8 cellular contexts compared by ENCODE assay signal in the genomic region with DNA sequence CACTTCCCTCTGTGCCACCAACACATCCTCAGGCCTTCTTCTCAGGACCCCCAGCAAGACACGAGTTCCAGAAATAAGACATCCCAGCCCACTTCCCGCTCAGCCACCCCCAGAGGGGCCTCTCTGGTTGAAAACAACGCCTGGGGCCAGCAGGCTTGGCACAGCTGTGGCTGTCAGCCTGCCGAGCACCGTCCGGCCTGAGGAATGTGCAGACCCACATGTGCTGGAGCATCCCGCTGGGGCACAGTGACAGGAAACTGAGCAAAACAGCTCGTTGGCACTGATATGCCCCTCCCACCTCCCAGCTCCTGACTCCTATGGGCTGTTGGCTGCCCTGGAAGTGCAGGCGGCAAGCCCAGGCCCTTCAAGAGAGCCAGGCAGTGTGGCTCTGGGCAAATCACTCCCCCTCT. TPM values are rescaled to one million over a fixed set of nuclear protein-coding genes. Genes with fewer than 3 reads are reported as not detected.
DNase-seq lines count a peak whose midpoint lies in the region; ATAC-seq and TF ChIP-seq lines count a peak whose summit lies in the region.

No MANE protein-coding gene starts in this region.

- no peaks in the 10 kb centered on the region for H3K27me3 ChIP-seq in transverse colon

- in situ Hi-C loops in transverse colon (cut with MboI; ENCODE audit: low pct_ligation_motif_present in 1 of 4, low pct_unique_long_range_greater_than_20kb in 1 of 4, low sequenced_read_pairs in 3 of 4): no loop called here

- CTCF ChIA-PET in GM10248 (lab: Yijun Ruan, JAX): interaction anchor here (1.0 to 7.3 kb wide), 13 partner anchors 8 to 87 kb away, joined by 3 to 110 read pairs (median 5); no protein-coding TSS in a partner anchor

- H3K27me3 Mint-ChIP-seq in central memory CD8-positive, alpha-beta T cell: no peaks in the 10 kb centered on the region

- peak overlapping the region; percentile 89 for H3K4me3 Mint-ChIP-seq in central memory CD8-positive, alpha-beta T cell

- POLR2A ChIA-PET in GM10248 (lab: Yijun Ruan, JAX): interaction anchor here (1.5 to 2.0 kb wide), 3 partner anchors 9 to 18 kb away, joined by 3 to 8 read pairs (median 4); no protein-coding TSS in a partner anchor

- peaks cover 11% of the 10 kb centered on the region for H3K36me3 Mint-ChIP-seq in central memory CD8-positive, alpha-beta T cell (ENCODE audit: insufficient read depth)

- H3K9me3 ChIP-seq in transverse colon: no peaks in the 10 kb centered on the region

- peak overlapping the region; percentile 81 to 90 (median 86) for H3K27ac ChIP-seq in transverse colon

- no peaks in the 10 kb centered on the region for H3K9me3 Mint-ChIP-seq in central memory CD8-positive, alpha-beta T cell

- no peak for TF ChIP-seq POLR2A in transverse colon (IDR thresholded peaks at IDR 0.05)

- DNase-seq in GM03348 (ENCODE audit: low spot score) (peak; percentile 53), NCI-H2171 (lab: John Stamatoyannopoulos, UW) (peak; percentile 79), lung microvascular endothelial cell (ENCODE audit: low read depth in 2 of 2) (peak; percentile 49 to 83), transverse colon (no peak), GM10248 (ENCODE audit: extremely low spot score) (no peak), NK-92 (lab: John Stamatoyannopoulos, UW; ENCODE audit: unreplicated experiment) (no peak)
- DNase-seq in central memory CD8-positive, alpha-beta T cell (ENCODE audit: low spot score in 2 of 2): no peak

- intact Hi-C loops in transverse colon (cut with DNase I; ENCODE audit: low total_unique reads): loop anchor here (5.0 kb wide), 1 partner anchor 63 kb away; no protein-coding TSS in a partner anchor

- ATAC-seq in central memory CD8-positive, alpha-beta T cell (replicated peaks; ENCODE audit: extremely low read depth, poor library complexity, severe bottlenecking): no peak
- no peak for ATAC-seq in HG02840 (IDR thresholded peaks at IDR 0.05; ENCODE audit: low FRiP score, unreplicated experiment)

- H3K27ac Mint-ChIP-seq in central memory CD8-positive, alpha-beta T cell (ENCODE audit: low read depth): peak overlapping the region; percentile 79

- H3K4me1 ChIP-seq in transverse colon: peaks cover 22 to 59% (median 38%) of the 10 kb centered on the region in 4 donors

- H3K4me3 ChIP-seq in transverse colon: peak overlapping the region in 2 of 4 donors; percentile 76 to 92

- peaks cover 56% of the 10 kb centered on the region for H3K4me1 Mint-ChIP-seq in central memory CD8-positive, alpha-beta T cell

- H3K36me3 ChIP-seq in transverse colon: no peaks in the 10 kb centered on the region

- WGBS in transverse colon (ENCODE audit: low coverage in 1 of 2), 2 donors: 31% methylated on average over 9 of the region's 9 CpGs; no CpG with 5 or more reads in 1 of the 2 donors

- TF ChIP-seq CTCF in transverse colon (IDR thresholded peaks at IDR 0.05) (no peak), GM10248 (IDR thresholded peaks at IDR 0.05; ENCODE audit: control extremely low read depth, extremely low read depth, low read depth, missing control alignments) (no peak)

- no peak for TF ChIP-seq EP300 in transverse colon (IDR thresholded peaks at IDR 0.05; ENCODE audit: low read depth)

RNA-seq across cellular contexts. Expression of a gene that starts 1.4 kb away (rescaled TPM):
- total RNA-seq in lung microvascular endothelial cell: 12.0 and 12.5 TPM in 2 replicates
- 10 to 100 TPM in 3 of 4 donors, 1 to 10 TPM in 1; 9.8 to 46.8 (median 13.9) TPM for total RNA-seq in transverse colon

RNA-seq across cellular contexts. Expression of a gene that starts 19.8 kb away (rescaled TPM):
- total RNA-seq in lung microvascular endothelial cell: 31.8 and 32.9 TPM in 2 replicates
- total RNA-seq in transverse colon: 100 to 1,000 TPM in 1 of 4 donors, 10 to 100 TPM in 3; 11.6 to 177 (median 38.2) TPM

Comparison
In these comparisons a context has a peak if more than half of its experiments do, and no peak if none do; other contexts are left out.
1. DNase-seq: peak in GM03348 (single experiment), NCI-H2171 (single experiment) and lung microvascular endothelial cell (2 of 2); none in central memory CD8-positive, alpha-beta T cell (0 of 2), transverse colon (single experiment), GM10248 (single experiment) and NK-92 (single experiment).